ENCODE assay signal across 8 cellular contexts in the genomic region with DNA sequence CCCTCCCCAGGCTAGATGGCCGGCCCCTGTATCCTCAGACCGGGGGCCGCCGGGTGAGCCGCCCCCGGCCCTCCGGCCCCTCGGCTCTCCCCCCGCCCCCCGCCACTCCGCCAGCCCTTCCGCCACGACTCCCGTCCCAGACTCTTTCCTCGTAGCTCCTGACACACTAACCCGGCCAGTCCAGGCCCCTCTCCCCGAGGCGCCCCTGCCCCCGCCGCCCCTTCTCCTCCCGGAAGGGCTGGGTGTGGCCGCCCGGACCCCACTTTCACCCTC. TPM values are rescaled to one million over a fixed set of nuclear protein-coding genes. Genes with fewer than 3 reads are reported as not detected.
DNase-seq lines count a peak whose midpoint lies in the region; ATAC-seq and TF ChIP-seq lines count a peak whose summit lies in the region.

No MANE protein-coding gene starts in this region.

- no TSS peak for BruUV-seq in mammary epithelial cell (replicated peaks; lab: Mats Ljungman, UMichigan)

- H3K36me3 ChIP-seq in heart right ventricle (peaks cover 0 to 38% (median 24%) of the 10 kb centered on the region in 9 donors), mammary epithelial cell (ENCODE audit: insufficient read depth, low read length) (peaks cover 28% of the 10 kb centered on the region), aorta (ENCODE audit: control insufficient read depth in 1 of 2, insufficient read depth in 2 of 2, low read length in 1 of 2) (peaks cover 0 to 4% of the 10 kb centered on the region in 2 donors)

- intact Hi-C loops in heart right ventricle (cut with DNase I) = loop anchor here in 3 of 10 donors (2.0 to 10.0 kb wide), 7 partner anchors 31 to 451 kb away; a partner anchor contains a TSS
- intact Hi-C loops in left cardiac atrium (cut with DNase I) = loop anchor here in 1 of 2 donors (2.0 to 5.0 kb wide), 2 partner anchors 71 to 312 kb away; a partner anchor contains a TSS
- intact Hi-C loops in mammary epithelial cell (cut with micrococcal nuclease) = loop anchor here (1.0 to 10.0 kb wide), 5 partner anchors 47 to 689 kb away; a partner anchor contains a TSS
- intact Hi-C loops in aorta (cut with DNase I) = loop anchor here in 1 of 2 donors (2.0 kb wide), 2 partner anchors 113 to 139 kb away; a partner anchor contains a TSS
- intact Hi-C loops in left colon (cut with DNase I, micrococcal nuclease) = no loop called here

- H3K79me2 ChIP-seq in mammary epithelial cell (ENCODE audit: insufficient read depth, low read length) = peaks cover 46% of the 10 kb centered on the region

- ATAC-seq in heart right ventricle (no peak), left cardiac atrium (no peak), aorta (ENCODE audit: low FRiP score) (no peak), left colon (no peak), HG02970 (IDR thresholded peaks at IDR 0.05; ENCODE audit: low FRiP score, unreplicated experiment) (no peak)

- H3K9ac ChIP-seq in mammary epithelial cell (ENCODE audit: insufficient read depth, low read length) = peak overlapping the region; percentile 79

- no peak overlapping the region for H2AFZ ChIP-seq in mammary epithelial cell (ENCODE audit: low read depth, low read length)

- dilution Hi-C loops in mammary epithelial cell (cut with HindIII; ENCODE audit: low sequenced_read_pairs) = no loop called here

- CTCF ChIA-PET in mammary epithelial cell (lab: Charles Lee; ENCODE audit: low non-redundant PET) = no interaction called here

- 0 to 1% methylated on average over 22 of the region's 23 CpGs for WGBS in heart right ventricle, 2 donors
- no CpG with 5 or more reads among the region's 23 CpGs for WGBS in mammary epithelial cell (ENCODE audit: low coverage, missing lambda C conversion rate)
- 1% methylated on average over 14 to 23 of the region's 23 CpGs for WGBS in aorta, 2 donors

- in situ Hi-C loops in mammary epithelial cell (cut with MboI; ENCODE audit: low sequenced_read_pairs in 2 of 2) = loop anchor here in 1 of 2 donors (5.0 to 25.0 kb wide), 3 partner anchors 72 to 322 kb away; a partner anchor contains a TSS

- DNase-seq in heart right ventricle (no peak), left cardiac atrium (no peak), mammary epithelial cell (no peak), aorta (no peak), left colon (no peak)
- DNase-seq in activated CD4-positive, CD25-positive, alpha-beta regulatory T cell (lab: John Stamatoyannopoulos, UW) = no peak

- H3K27ac ChIP-seq in heart right ventricle (peak overlapping the region; percentile 98 to 100 (median 99)), mammary epithelial cell (ENCODE audit: insufficient read depth, low read depth, low read length) (peak overlapping the region; percentile 70), aorta (ENCODE audit: low read depth in 1 of 2, low read length in 2 of 2) (peak overlapping the region; percentile 96 to 99)

- H3K4me1 ChIP-seq in heart right ventricle (peaks cover 17 to 69% (median 55%) of the 10 kb centered on the region in 9 donors), mammary epithelial cell (ENCODE audit: insufficient read depth, low read length) (peaks cover 50% of the 10 kb centered on the region), mononuclear cell (ENCODE audit: insufficient read depth, low read length) (peaks cover 43% of the 10 kb centered on the region), aorta (ENCODE audit: control insufficient read depth in 1 of 2, insufficient read depth in 2 of 2, low read length in 2 of 2) (no peaks in the 10 kb centered on the region)

- H3K27me3 ChIP-seq in heart right ventricle (peaks cover 0 to under 1% (median 0%) of the 10 kb centered on the region in 7 donors), mammary epithelial cell (ENCODE audit: insufficient read depth, low read length) (no peaks in the 10 kb centered on the region), mononuclear cell (ENCODE audit: insufficient read depth, low read length) (no peaks in the 10 kb centered on the region), aorta (ENCODE audit: control insufficient read depth in 1 of 2, insufficient read depth in 2 of 2, low read length in 1 of 2) (no peaks in the 10 kb centered on the region)

- H3K4me2 ChIP-seq in mammary epithelial cell (ENCODE audit: insufficient read depth, low read depth, low read length) = no peak overlapping the region

- no peaks in the 10 kb centered on the region for H3K9me3 ChIP-seq in heart right ventricle
- H3K9me3 ChIP-seq in mammary epithelial cell (replicated peaks; ENCODE audit: insufficient read depth, low read length) = no peaks in the 10 kb centered on the region
- no peaks in the 10 kb centered on the region for H3K9me3 ChIP-seq in mononuclear cell (ENCODE audit: low read depth, low read length)
- H3K9me3 ChIP-seq in aorta (ENCODE audit: control insufficient read depth, low read length) = no peaks in the 10 kb centered on the region

- H4K20me1 ChIP-seq in mammary epithelial cell (ENCODE audit: insufficient read depth, low read length) = peaks cover 2% of the 10 kb centered on the region

- H3K4me3 ChIP-seq in heart right ventricle (peak overlapping the region; percentile 81 to 99 (median 94)), mammary epithelial cell (replicated peaks in 1 of 3; ENCODE audit: insufficient read depth in 1 of 3, low read depth in 2 of 3, low read length in 3 of 3) (peak overlapping the region; percentile 72 to 97 (median 78)), mononuclear cell (ENCODE audit: low read length) (peak overlapping the region; percentile 57), aorta (ENCODE audit: low read length in 2 of 2) (peak overlapping the region; percentile 93 to 97)

- TF ChIP-seq CTCF in heart right ventricle (IDR thresholded peaks at IDR 0.05) (no peak), mammary epithelial cell (conservative IDR thresholded peaks at IDR 0.05 in 1 of 2, IDR thresholded peaks at IDR 0.05 in 1 of 2; ENCODE audit: extremely low read depth in 1 of 2, insufficient read depth in 1 of 2, low read depth in 1 of 2, low read length in 2 of 2) (no peak)

RNA-seq across cellular contexts. Expression of a gene that starts 5.6 kb away (rescaled TPM):
- total RNA-seq in heart right ventricle = 1 to 10 TPM in 9 of 10 donors, under 1 TPM in 1; 0.96 to 6.0 (median 1.9) TPM
- polyA plus RNA-seq in heart right ventricle = 1 to 10 TPM; 1.6 to 3.2 TPM
- 1 to 10 TPM; 3.7 to 6.0 TPM for total RNA-seq in left cardiac atrium
- 1 to 10 TPM; 2.2 to 5.7 TPM for total RNA-seq in mammary epithelial cell
- 0.87 TPM for polyA plus RNA-seq in mammary epithelial cell
- polyA minus RNA-seq in mammary epithelial cell = 4.4 TPM
- total RNA-seq in mononuclear cell = under 0.01 TPM
- total RNA-seq in aorta = 1 to 10 TPM; 9.5 to 10.0 TPM
- polyA plus RNA-seq in aorta = 1 to 10 TPM; 2.7 to 3.5 TPM
- 10 to 100 TPM; 33.1 to 50.7 TPM for total RNA-seq in left colon

RNA-seq across cellular contexts. Expression of a gene that starts 8.8 kb away (rescaled TPM):
- 10 to 100 TPM in 4 of 10 donors, 1 to 10 TPM in 6; 7.7 to 16.9 (median 9.2) TPM for total RNA-seq in heart right ventricle
- polyA plus RNA-seq in heart right ventricle = 10 to 100 TPM in 1 of 2 donors, 1 to 10 TPM in 1; 8.5 to 14.9 TPM
- 10 to 100 TPM; 15.4 to 16.1 TPM for total RNA-seq in left cardiac atrium
- total RNA-seq in mammary epithelial cell = 10 to 100 TPM; 17.8 to 35.5 TPM
- polyA plus RNA-seq in mammary epithelial cell = 10.2 TPM
- 8.5 TPM for polyA minus RNA-seq in mammary epithelial cell
- total RNA-seq in mononuclear cell = 19.9 TPM
- 10 to 100 TPM; 16.1 to 27.3 TPM for total RNA-seq in aorta
- polyA plus RNA-seq in aorta = 10 to 100 TPM in 1 of 2 donors, 1 to 10 TPM in 1; 3.0 to 13.1 TPM
- total RNA-seq in left colon = 10 to 100 TPM; 16.1 to 23.4 TPM

RNA-seq across cellular contexts. Expression of a gene that starts 26.9 kb away (rescaled TPM):
- total RNA-seq in heart right ventricle = 1 to 10 TPM in 3 of 10 donors, under 1 TPM in 5, not detected in 2; 0.18 to 1.3 (median 0.41) TPM
- polyA plus RNA-seq in heart right ventricle = 1 to 10 TPM; 2.0 to 2.8 TPM
- 1 to 10 TPM; 4.2 to 4.9 TPM for total RNA-seq in left cardiac atrium
- 1 to 10 TPM; 5.7 to 7.3 TPM for total RNA-seq in mammary epithelial cell
- polyA plus RNA-seq in mammary epithelial cell = 10.1 TPM
- polyA minus RNA-seq in mammary epithelial cell = 3.7 TPM
- 0.52 TPM for total RNA-seq in mononuclear cell
- 10 to 100 TPM; 14.9 to 15.1 TPM for total RNA-seq in aorta
- 1 to 10 TPM in 1 of 2 donors, under 1 TPM in 1; 0.13 to 1.0 TPM for polyA plus RNA-seq in aorta
- total RNA-seq in left colon = 1 to 10 TPM; 1.4 to 2.7 TPM

RNA-seq across cellular contexts. Expression of a gene that starts 31.1 kb away (rescaled TPM):
- total RNA-seq in heart right ventricle = 100 to 1,000 TPM; 137 to 205 (median 179) TPM
- 100 to 1,000 TPM in 1 of 2 donors, 10 to 100 TPM in 1; 79.1 to 107 TPM for polyA plus RNA-seq in heart right ventricle
- 100 to 1,000 TPM; 136 to 181 TPM for total RNA-seq in left cardiac atrium
- total RNA-seq in mammary epithelial cell = 100 to 1,000 TPM; 114 to 243 TPM
- polyA plus RNA-seq in mammary epithelial cell = 132 TPM
- polyA minus RNA-seq in mammary epithelial cell = 482 TPM
- total RNA-seq in mononuclear cell = 186 TPM
- 100 to 1,000 TPM; 183 to 235 TPM for total RNA-seq in aorta
- polyA plus RNA-seq in aorta = 10 to 100 TPM; 14.7 to 88.9 TPM
- total RNA-seq in left colon = 100 to 1,000 TPM; 162 to 204 TPM

RNA-seq across cellular contexts. Expression of a gene that starts 46.1 kb away (rescaled TPM):
- total RNA-seq in heart right ventricle (100 to 1,000 TPM in 4 of 10 donors, 10 to 100 TPM in 6; 26.2 to 185 (median 89.1) TPM), left cardiac atrium (100 to 1,000 TPM; 252 to 407 TPM), mammary epithelial cell (10 to 100 TPM; 10.8 to 89.5 TPM), mononuclear cell (15.1 TPM), aorta (100 to 1,000 TPM; 378 to 941 TPM), left colon (10 to 100 TPM; 33.3 to 60.6 TPM)
- polyA plus RNA-seq in heart right ventricle (100 to 1,000 TPM; 181 to 247 TPM), mammary epithelial cell (85.4 TPM), aorta (10 to 100 TPM in 1 of 2 donors, 1 to 10 TPM in 1; 5.3 to 48.1 TPM)
- 77.9 TPM for polyA minus RNA-seq in mammary epithelial cell
